Comparison of ENCODE assay signal across 19 cellular contexts in genomic region chr7:780516-780915, GRCh38.
"Had no signal": no experiment of that assay in that cellular context is flagged by ENCODE, and none has a peak within 500 bp of the region (broad histone marks: within the 10 kb centered on the region; RNA-seq: fewer than 3 reads in every experiment).

No MANE protein-coding gene starts in this region.

- H3K4me1 ChIP-seq: breast epithelium, neural progenitor cell had no signal

- H3K79me2 ChIP-seq: hepatocyte had no signal

- DNase-seq: activated CD4-positive, alpha-beta T cell treated with anti-CD3 and anti-CD28 coated beads, Interleukin-2, amount 50 U/mL, for 4 hours; activated CD8-positive, alpha-beta memory T cell treated with anti-CD3 and anti-CD28 coated beads for 24 hours; activated CD8-positive, alpha-beta memory T cell treated with anti-CD3 and anti-CD28 coated beads, Interleukin-2, amount 50 U/mL, for 4 hours; activated naive CD4-positive, alpha-beta T cell; activated T-cell treated with anti-CD3 and anti-CD28 coated beads, Interleukin-2, amount 50 U/mL, for 24 hours; cortex of kidney; foreskin fibroblast; immature natural killer cell; kidney glomerular epithelial cell; naive thymus-derived CD8-positive, alpha-beta T cell; retina; stimulated activated CD4-positive, alpha-beta T cell treated with anti-CD3 and anti-CD28 coated beads, Interleukin-1b, Interleukin-23, amount 100 ng/mL, for 48 hours; T-helper 1 cell had no signal

- H3K9ac ChIP-seq: neural progenitor cell had no signal

- H3K4me2 ChIP-seq: hepatocyte, neural progenitor cell had no signal

- H2AFZ ChIP-seq: hepatocyte, neural progenitor cell had no signal

- H3K27ac ChIP-seq: breast epithelium, epithelial cell of prostate, hepatocyte, neural progenitor cell had no signal

- H3K36me3 ChIP-seq: breast epithelium had no signal

- H3K4me3 ChIP-seq: breast epithelium, hepatocyte, neural progenitor cell, tibial nerve had no signal

- H3K27me3 ChIP-seq: breast epithelium, hepatocyte, neural progenitor cell, tibial nerve had no signal

- H3K9me3 ChIP-seq: breast epithelium, tibial nerve had no signal

- ATAC-seq: naive thymus-derived CD8-positive, alpha-beta T cell; WTC11 had no signal
